Comparison of ENCODE assay signal across 8 cellular contexts in genomic region chrX:78650906-78651437, GRCh38. TPM values are rescaled to one million over a fixed set of nuclear protein-coding genes. Genes with fewer than 3 reads are reported as not detected.
DNase-seq lines count a peak whose midpoint lies in the region; ATAC-seq and TF ChIP-seq lines count a peak whose summit lies in the region.

No MANE protein-coding gene starts in this region.

- peaks cover 61% of the 10 kb centered on the region for H3K4me1 ChIP-seq in DND-41 (ENCODE audit: insufficient read depth, low read length)
- H3K4me1 ChIP-seq in right atrium auricular region = no peaks in the 10 kb centered on the region
- H3K4me1 ChIP-seq in esophagus muscularis mucosa = peaks cover 0 to 32% (median 8%) of the 10 kb centered on the region in 4 donors

- TF ChIP-seq POLR2A in esophagus muscularis mucosa (IDR thresholded peaks at IDR 0.05; ENCODE audit: low read depth) = no peak

- no peaks in the 10 kb centered on the region for H3K79me2 ChIP-seq in DND-41 (ENCODE audit: insufficient read depth, low read length)

- H3K27ac ChIP-seq in DND-41 (ENCODE audit: low read length) = peak overlapping the region; percentile 99
- no peak overlapping the region for H3K27ac ChIP-seq in right atrium auricular region
- H3K27ac ChIP-seq in esophagus muscularis mucosa (replicated peaks in 1 of 4) = peak overlapping the region in 1 of 4 donors; percentile 26

- H3K36me3 ChIP-seq in DND-41 (ENCODE audit: insufficient read depth, low read length) = no peaks in the 10 kb centered on the region
- H3K36me3 ChIP-seq in right atrium auricular region = no peaks in the 10 kb centered on the region
- no peaks in the 10 kb centered on the region for H3K36me3 ChIP-seq in esophagus muscularis mucosa

- no peaks in the 10 kb centered on the region for H4K20me1 ChIP-seq in DND-41 (ENCODE audit: insufficient read depth, low read length)

- H3K27me3 ChIP-seq in DND-41 (ENCODE audit: insufficient read depth, low read length, poor library complexity) = no peaks in the 10 kb centered on the region
- H3K27me3 ChIP-seq in right atrium auricular region = no peaks in the 10 kb centered on the region
- no peaks in the 10 kb centered on the region for H3K27me3 ChIP-seq in esophagus muscularis mucosa

- no peak for TF ChIP-seq EP300 in esophagus muscularis mucosa (IDR thresholded peaks at IDR 0.05)

- no peaks in the 10 kb centered on the region for H3K9me3 ChIP-seq in DND-41 (ENCODE audit: insufficient read depth, low read length, severe bottlenecking)
- peaks cover 0 to 7% of the 10 kb centered on the region in 2 donors for H3K9me3 ChIP-seq in right atrium auricular region
- H3K9me3 ChIP-seq in esophagus muscularis mucosa = peaks cover 0 to 7% (median 0%) of the 10 kb centered on the region in 4 donors

- peak; percentile 66 for DNase-seq in DND-41
- peak; percentile 56 for DNase-seq in HT1080 (ENCODE audit: low read depth)
- peak; percentile 87 for DNase-seq in astrocyte of the cerebellum (ENCODE audit: low read depth)
- no peak for DNase-seq in GM10248 (ENCODE audit: extremely low spot score)
- DNase-seq in right atrium auricular region (ENCODE audit: low spot score) = no peak
- no peak for DNase-seq in esophagus muscularis mucosa (ENCODE audit: extremely low spot score)
- no peak for DNase-seq in left lobe of liver (ENCODE audit: low spot score)

- 38% methylated on average over 5 of the region's 5 CpGs for WGBS in esophagus muscularis mucosa

- peak overlapping the region; percentile 56 for H3K4me2 ChIP-seq in DND-41 (ENCODE audit: insufficient read depth, low read length)

- in situ Hi-C loops in astrocyte of the cerebellum (cut with HindIII; ENCODE audit: low sequenced_read_pairs) = no loop called here

- H3K4me3 ChIP-seq in DND-41 (ENCODE audit: low read depth in 1 of 2, low read length in 2 of 2) (no peak overlapping the region), astrocyte of the cerebellum (ENCODE audit: low read depth, low read length) (no peak overlapping the region), right atrium auricular region (no peak overlapping the region), esophagus muscularis mucosa (no peak overlapping the region)

- peak overlapping the region; percentile 55 for H3K9ac ChIP-seq in DND-41 (ENCODE audit: low read depth, low read length)

- CTCF ChIA-PET in GM10248 (lab: Yijun Ruan, JAX) = no interaction called here

- POLR2A ChIA-PET in GM10248 (lab: Yijun Ruan, JAX) = no interaction called here

- peak; percentile 80 for ATAC-seq in DND-41 (ENCODE audit: insufficient read depth, low read depth)
- ATAC-seq in GM21447 (IDR thresholded peaks at IDR 0.05; ENCODE audit: unreplicated experiment) = peak; percentile 88
- no peak for ATAC-seq in left lobe of liver

- peak overlapping the region; percentile 39 for H2AFZ ChIP-seq in DND-41 (ENCODE audit: low read depth, low read length)

- no peak for TF ChIP-seq CTCF in DND-41 (IDR thresholded peaks at IDR 0.05; ENCODE audit: borderline replicate concordance, extremely low read depth, low read length, poor library complexity, severe bottlenecking)
- no peak for TF ChIP-seq CTCF in astrocyte of the cerebellum (IDR thresholded peaks at IDR 0.05; ENCODE audit: low read depth, low read length, missing control alignments)
- TF ChIP-seq CTCF in GM10248 (IDR thresholded peaks at IDR 0.05; ENCODE audit: control extremely low read depth, extremely low read depth, low read depth, missing control alignments) = no peak
- TF ChIP-seq CTCF in right atrium auricular region (IDR thresholded peaks at IDR 0.05) = no peak
- no peak for TF ChIP-seq CTCF in esophagus muscularis mucosa (IDR thresholded peaks at IDR 0.05)

- intact Hi-C loops in esophagus muscularis mucosa (cut with DNase I) = no loop called here

RNA-seq across cellular contexts. Expression of gene RTL3, which starts 8.2 kb away (rescaled TPM):
- 1.2 TPM in 2 replicates for total RNA-seq in HT1080 (2014; rRNA removed; shearing (Covaris generic))
- 0.58 and 0.84 TPM in 2 replicates for polyA plus RNA-seq in HT1080 (2015; cell fraction: cytosol; rRNA removed)
- polyA plus RNA-seq in HT1080 (2015; cell fraction: nucleus; rRNA removed) = 0.61 and 0.90 TPM in 2 replicates
- total RNA-seq in right atrium auricular region (under 1 TPM; 0.30 to 0.55 TPM), esophagus muscularis mucosa (1 to 10 TPM; 1.7 to 5.7 (median 3.3) TPM), left lobe of liver (not detected)

Comparison
In these comparisons a context has a peak if more than half of its experiments do, and no peak if none do; other contexts are left out.
1. DNase-seq: peak in DND-41 (single experiment), HT1080 (single experiment) and astrocyte of the cerebellum (single experiment); none in GM10248 (single experiment), right atrium auricular region (single experiment), esophagus muscularis mucosa (single experiment) and left lobe of liver (single experiment).